ENCODE assay signal across 1 cellular context in the genomic region with DNA sequence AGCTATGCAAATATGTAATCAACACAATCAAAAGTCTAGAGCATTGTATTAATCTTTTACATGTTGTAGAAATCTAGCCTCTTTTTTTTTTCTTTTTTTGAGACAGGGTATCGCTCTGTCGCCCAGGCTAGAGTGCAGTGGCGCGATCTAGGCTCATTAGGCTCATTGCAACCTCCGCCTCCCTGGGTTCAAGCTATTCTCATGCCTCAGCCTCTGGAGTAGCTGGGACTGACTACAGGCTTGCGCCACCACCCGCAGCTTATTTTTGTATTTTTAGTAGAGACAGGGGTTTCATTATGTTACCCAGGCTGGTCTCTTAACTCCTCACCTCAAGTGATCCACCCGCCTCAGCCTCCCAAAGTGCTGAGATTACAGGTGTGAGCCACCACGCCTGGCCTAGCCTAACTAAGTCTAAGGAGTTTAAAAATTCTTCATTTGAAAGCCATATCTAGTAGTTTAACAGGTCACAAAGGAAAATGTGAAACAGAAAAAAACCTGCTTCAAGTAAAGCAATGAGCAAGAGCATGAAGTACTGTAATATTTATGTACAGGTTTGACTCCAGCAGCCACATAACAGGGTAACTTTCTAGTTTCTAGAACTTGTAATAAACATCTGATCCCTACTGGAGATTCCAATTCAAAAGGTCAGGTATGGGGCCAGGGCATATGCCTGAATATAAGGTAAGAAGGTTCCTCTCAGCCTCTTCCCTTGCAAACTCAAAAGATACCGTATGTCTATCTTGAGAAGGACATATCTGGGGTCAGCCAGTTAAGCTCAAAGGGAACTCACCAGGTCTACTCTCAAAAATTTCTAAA.
A peak's percentile ranks its signal among the peaks of the same experiment; 100 is the strongest.
TF ChIP-seq lines count a peak whose summit lies in the region.

No MANE protein-coding gene starts in this region.

TF ChIP-seq in HepG2, 621 proteins besides CTCF, POLR2A, EP300 and RAD21 (continues in another document):
- TF ChIP-seq, protein P1, sequence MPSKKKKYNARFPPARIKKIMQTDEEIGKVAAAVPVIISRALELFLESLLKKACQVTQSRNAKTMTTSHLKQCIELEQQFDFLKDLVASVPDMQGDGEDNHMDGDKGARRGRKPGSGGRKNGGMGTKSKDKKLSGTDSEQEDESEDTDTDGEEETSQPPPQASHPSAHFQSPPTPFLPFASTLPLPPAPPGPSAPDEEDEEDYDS (CRISPR knock-in tag; IDR thresholded peaks at IDR 0.05) = no peak
- TF ChIP-seq, protein P2, sequence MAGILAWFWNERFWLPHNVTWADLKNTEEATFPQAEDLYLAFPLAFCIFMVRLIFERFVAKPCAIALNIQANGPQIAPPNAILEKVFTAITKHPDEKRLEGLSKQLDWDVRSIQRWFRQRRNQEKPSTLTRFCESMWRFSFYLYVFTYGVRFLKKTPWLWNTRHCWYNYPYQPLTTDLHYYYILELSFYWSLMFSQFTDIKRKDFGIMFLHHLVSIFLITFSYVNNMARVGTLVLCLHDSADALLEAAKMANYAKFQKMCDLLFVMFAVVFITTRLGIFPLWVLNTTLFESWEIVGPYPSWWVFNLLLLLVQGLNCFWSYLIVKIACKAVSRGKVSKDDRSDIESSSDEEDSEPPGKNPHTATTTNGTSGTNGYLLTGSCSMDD (CRISPR knock-in tag; IDR thresholded peaks at IDR 0.05) = no peak
- TF ChIP-seq, protein P3, sequence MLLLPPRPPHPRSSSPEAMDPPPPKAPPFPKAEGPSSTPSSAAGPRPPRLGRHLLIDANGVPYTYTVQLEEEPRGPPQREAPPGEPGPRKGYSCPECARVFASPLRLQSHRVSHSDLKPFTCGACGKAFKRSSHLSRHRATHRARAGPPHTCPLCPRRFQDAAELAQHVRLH (CRISPR knock-in tag; IDR thresholded peaks at IDR 0.05; ENCODE audit: borderline replicate concordance, low read depth) = no peak
- TF ChIP-seq, protein P4, sequence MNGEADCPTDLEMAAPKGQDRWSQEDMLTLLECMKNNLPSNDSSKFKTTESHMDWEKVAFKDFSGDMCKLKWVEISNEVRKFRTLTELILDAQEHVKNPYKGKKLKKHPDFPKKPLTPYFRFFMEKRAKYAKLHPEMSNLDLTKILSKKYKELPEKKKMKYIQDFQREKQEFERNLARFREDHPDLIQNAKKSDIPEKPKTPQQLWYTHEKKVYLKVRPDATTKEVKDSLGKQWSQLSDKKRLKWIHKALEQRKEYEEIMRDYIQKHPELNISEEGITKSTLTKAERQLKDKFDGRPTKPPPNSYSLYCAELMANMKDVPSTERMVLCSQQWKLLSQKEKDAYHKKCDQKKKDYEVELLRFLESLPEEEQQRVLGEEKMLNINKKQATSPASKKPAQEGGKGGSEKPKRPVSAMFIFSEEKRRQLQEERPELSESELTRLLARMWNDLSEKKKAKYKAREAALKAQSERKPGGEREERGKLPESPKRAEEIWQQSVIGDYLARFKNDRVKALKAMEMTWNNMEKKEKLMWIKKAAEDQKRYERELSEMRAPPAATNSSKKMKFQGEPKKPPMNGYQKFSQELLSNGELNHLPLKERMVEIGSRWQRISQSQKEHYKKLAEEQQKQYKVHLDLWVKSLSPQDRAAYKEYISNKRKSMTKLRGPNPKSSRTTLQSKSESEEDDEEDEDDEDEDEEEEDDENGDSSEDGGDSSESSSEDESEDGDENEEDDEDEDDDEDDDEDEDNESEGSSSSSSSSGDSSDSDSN (CRISPR knock-in tag; IDR thresholded peaks at IDR 0.05) = no peak
- TF ChIP-seq RBFOX2 (IDR thresholded peaks at IDR 0.05; ENCODE audit: low read depth, low read length) = peak; percentile 6; the same call in 1 of the 2 replicates
- TF ChIP-seq ZBTB38 (CRISPR knock-in tag; IDR thresholded peaks at IDR 0.05) = peak; percentile 59; the same call in 1 of the 2 replicates
- TF ChIP-seq, protein P5, sequence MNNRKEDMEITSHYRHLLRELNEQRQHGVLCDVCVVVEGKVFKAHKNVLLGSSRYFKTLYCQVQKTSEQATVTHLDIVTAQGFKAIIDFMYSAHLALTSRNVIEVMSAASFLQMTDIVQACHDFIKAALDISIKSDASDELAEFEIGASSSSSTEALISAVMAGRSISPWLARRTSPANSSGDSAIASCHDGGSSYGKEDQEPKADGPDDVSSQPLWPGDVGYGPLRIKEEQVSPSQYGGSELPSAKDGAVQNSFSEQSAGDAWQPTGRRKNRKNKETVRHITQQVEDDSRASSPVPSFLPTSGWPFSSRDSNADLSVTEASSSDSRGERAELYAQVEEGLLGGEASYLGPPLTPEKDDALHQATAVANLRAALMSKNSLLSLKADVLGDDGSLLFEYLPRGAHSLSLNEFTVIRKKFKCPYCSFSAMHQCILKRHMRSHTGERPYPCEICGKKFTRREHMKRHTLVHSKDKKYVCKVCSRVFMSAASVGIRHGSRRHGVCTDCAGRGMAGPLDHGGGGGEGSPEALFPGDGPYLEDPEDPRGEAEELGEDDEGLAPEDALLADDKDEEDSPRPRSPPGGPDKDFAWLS (CRISPR knock-in tag; IDR thresholded peaks at IDR 0.05; ENCODE audit: borderline replicate concordance) = no peak
- TF ChIP-seq SIN3B (IDR thresholded peaks at IDR 0.05; ENCODE audit: low read length) = no peak
- no peak for TF ChIP-seq EHMT2 (IDR thresholded peaks at IDR 0.05; ENCODE audit: borderline replicate concordance, low read depth, low read length)
- no peak for TF ChIP-seq GFI1 (CRISPR knock-in tag; IDR thresholded peaks at IDR 0.05; ENCODE audit: borderline replicate concordance)
- TF ChIP-seq, protein P6, sequence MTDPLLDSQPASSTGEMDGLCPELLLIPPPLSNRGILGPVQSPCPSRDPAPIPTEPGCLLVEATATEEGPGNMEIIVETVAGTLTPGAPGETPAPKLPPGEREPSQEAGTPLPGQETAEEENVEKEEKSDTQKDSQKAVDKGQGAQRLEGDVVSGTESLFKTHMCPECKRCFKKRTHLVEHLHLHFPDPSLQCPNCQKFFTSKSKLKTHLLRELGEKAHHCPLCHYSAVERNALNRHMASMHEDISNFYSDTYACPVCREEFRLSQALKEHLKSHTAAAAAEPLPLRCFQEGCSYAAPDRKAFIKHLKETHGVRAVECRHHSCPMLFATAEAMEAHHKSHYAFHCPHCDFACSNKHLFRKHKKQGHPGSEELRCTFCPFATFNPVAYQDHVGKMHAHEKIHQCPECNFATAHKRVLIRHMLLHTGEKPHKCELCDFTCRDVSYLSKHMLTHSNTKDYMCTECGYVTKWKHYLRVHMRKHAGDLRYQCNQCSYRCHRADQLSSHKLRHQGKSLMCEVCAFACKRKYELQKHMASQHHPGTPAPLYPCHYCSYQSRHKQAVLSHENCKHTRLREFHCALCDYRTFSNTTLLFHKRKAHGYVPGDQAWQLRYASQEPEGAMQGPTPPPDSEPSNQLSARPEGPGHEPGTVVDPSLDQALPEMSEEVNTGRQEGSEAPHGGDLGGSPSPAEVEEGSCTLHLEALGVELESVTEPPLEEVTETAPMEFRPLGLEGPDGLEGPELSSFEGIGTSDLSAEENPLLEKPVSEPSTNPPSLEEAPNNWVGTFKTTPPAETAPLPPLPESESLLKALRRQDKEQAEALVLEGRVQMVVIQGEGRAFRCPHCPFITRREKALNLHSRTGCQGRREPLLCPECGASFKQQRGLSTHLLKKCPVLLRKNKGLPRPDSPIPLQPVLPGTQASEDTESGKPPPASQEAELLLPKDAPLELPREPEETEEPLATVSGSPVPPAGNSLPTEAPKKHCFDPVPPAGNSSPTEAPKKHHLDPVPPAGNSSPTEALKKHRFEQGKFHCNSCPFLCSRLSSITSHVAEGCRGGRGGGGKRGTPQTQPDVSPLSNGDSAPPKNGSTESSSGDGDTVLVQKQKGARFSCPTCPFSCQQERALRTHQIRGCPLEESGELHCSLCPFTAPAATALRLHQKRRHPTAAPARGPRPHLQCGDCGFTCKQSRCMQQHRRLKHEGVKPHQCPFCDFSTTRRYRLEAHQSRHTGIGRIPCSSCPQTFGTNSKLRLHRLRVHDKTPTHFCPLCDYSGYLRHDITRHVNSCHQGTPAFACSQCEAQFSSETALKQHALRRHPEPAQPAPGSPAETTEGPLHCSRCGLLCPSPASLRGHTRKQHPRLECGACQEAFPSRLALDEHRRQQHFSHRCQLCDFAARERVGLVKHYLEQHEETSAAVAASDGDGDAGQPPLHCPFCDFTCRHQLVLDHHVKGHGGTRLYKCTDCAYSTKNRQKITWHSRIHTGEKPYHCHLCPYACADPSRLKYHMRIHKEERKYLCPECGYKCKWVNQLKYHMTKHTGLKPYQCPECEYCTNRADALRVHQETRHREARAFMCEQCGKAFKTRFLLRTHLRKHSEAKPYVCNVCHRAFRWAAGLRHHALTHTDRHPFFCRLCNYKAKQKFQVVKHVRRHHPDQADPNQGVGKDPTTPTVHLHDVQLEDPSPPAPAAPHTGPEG (CRISPR knock-in tag; IDR thresholded peaks at IDR 0.05) = 0 out of 2 replicates have a peak, but pooled peaks have one; percentile 22
- TF ChIP-seq RARA (CRISPR knock-in tag; IDR thresholded peaks at IDR 0.05) = no peak
- peak; percentile 47; the same call in 1 of the 2 replicates for TF ChIP-seq ZNF501 (CRISPR knock-in tag; IDR thresholded peaks at IDR 0.05)
- TF ChIP-seq, protein P7, sequence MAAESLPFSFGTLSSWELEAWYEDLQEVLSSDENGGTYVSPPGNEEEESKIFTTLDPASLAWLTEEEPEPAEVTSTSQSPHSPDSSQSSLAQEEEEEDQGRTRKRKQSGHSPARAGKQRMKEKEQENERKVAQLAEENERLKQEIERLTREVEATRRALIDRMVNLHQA (CRISPR knock-in tag; IDR thresholded peaks at IDR 0.05) = no peak
- no peak for TF ChIP-seq NFRKB (IDR thresholded peaks at IDR 0.05)
- TF ChIP-seq, protein P8, sequence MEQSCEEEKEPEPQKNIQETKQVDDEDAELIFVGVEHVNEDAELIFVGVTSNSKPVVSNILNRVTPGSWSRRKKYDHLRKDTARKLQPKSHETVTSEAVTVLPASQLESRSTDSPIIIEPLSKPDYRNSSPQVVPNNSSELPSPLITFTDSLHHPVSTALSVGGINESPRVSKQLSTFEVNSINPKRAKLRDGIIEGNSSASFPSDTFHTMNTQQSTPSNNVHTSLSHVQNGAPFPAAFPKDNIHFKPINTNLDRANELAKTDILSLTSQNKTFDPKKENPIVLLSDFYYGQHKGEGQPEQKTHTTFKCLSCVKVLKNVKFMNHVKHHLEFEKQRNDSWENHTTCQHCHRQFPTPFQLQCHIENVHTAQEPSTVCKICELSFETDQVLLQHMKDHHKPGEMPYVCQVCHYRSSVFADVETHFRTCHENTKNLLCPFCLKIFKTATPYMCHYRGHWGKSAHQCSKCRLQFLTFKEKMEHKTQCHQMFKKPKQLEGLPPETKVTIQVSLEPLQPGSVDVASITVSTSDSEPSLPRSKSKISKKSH (CRISPR knock-in tag; IDR thresholded peaks at IDR 0.05; ENCODE audit: borderline replicate concordance) = no peak
- TF ChIP-seq, protein P9, sequence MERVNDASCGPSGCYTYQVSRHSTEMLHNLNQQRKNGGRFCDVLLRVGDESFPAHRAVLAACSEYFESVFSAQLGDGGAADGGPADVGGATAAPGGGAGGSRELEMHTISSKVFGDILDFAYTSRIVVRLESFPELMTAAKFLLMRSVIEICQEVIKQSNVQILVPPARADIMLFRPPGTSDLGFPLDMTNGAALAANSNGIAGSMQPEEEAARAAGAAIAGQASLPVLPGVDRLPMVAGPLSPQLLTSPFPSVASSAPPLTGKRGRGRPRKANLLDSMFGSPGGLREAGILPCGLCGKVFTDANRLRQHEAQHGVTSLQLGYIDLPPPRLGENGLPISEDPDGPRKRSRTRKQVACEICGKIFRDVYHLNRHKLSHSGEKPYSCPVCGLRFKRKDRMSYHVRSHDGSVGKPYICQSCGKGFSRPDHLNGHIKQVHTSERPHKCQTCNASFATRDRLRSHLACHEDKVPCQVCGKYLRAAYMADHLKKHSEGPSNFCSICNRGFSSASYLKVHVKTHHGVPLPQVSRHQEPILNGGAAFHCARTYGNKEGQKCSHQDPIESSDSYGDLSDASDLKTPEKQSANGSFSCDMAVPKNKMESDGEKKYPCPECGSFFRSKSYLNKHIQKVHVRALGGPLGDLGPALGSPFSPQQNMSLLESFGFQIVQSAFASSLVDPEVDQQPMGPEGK (CRISPR knock-in tag; IDR thresholded peaks at IDR 0.05) = no peak
- TF ChIP-seq HHEX (CRISPR knock-in tag; IDR thresholded peaks at IDR 0.05) = no peak
- no peak for TF ChIP-seq ZNF878 (CRISPR knock-in tag; IDR thresholded peaks at IDR 0.05)
- no peak for TF ChIP-seq JUNB (CRISPR knock-in tag; IDR thresholded peaks at IDR 0.05; ENCODE audit: borderline replicate concordance)
- no peak for TF ChIP-seq ZNF569 (CRISPR knock-in tag; IDR thresholded peaks at IDR 0.05; ENCODE audit: borderline replicate concordance)
- 0 out of 2 replicates have a peak, but pooled peaks have one; percentile 20 for TF ChIP-seq GABPB1 (CRISPR knock-in tag; IDR thresholded peaks at IDR 0.05)
- TF ChIP-seq, protein P10, sequence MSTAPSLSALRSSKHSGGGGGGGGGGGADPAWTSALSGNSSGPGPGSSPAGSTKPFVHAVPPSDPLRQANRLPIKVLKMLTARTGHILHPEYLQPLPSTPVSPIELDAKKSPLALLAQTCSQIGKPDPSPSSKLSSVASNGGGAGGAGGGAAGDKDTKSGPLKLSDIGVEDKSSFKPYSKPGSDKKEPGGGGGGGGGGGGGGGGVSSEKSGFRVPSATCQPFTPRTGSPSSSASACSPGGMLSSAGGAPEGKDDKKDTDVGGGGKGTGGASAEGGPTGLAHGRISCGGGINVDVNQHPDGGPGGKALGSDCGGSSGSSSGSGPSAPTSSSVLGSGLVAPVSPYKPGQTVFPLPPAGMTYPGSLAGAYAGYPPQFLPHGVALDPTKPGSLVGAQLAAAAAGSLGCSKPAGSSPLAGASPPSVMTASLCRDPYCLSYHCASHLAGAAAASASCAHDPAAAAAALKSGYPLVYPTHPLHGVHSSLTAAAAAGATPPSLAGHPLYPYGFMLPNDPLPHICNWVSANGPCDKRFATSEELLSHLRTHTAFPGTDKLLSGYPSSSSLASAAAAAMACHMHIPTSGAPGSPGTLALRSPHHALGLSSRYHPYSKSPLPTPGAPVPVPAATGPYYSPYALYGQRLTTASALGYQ (CRISPR knock-in tag; IDR thresholded peaks at IDR 0.05) = no peak
- no peak for TF ChIP-seq MAZ (IDR thresholded peaks at IDR 0.05; ENCODE audit: borderline replicate concordance, low read depth, low read length)
- TF ChIP-seq MAZ (CRISPR knock-in tag; IDR thresholded peaks at IDR 0.05; ENCODE audit: low read depth) = no peak
- TF ChIP-seq, protein P11, sequence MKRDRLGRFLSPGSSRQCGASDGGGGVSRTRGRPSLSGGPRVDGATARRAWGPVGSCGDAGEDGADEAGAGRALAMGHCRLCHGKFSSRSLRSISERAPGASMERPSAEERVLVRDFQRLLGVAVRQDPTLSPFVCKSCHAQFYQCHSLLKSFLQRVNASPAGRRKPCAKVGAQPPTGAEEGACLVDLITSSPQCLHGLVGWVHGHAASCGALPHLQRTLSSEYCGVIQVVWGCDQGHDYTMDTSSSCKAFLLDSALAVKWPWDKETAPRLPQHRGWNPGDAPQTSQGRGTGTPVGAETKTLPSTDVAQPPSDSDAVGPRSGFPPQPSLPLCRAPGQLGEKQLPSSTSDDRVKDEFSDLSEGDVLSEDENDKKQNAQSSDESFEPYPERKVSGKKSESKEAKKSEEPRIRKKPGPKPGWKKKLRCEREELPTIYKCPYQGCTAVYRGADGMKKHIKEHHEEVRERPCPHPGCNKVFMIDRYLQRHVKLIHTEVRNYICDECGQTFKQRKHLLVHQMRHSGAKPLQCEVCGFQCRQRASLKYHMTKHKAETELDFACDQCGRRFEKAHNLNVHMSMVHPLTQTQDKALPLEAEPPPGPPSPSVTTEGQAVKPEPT (CRISPR knock-in tag; IDR thresholded peaks at IDR 0.05; ENCODE audit: low read depth) = no peak
- TF ChIP-seq RXRA (CRISPR knock-in tag; IDR thresholded peaks at IDR 0.05) = no peak
- TF ChIP-seq FOXP1 (IDR thresholded peaks at IDR 0.05) = no peak
- TF ChIP-seq FOXP1 (CRISPR knock-in tag; IDR thresholded peaks at IDR 0.05) = no peak
- no peak for TF ChIP-seq HIVEP1 (CRISPR knock-in tag; IDR thresholded peaks at IDR 0.05)
- no peak for TF ChIP-seq ZIK1 (CRISPR knock-in tag; IDR thresholded peaks at IDR 0.05; ENCODE audit: borderline replicate concordance, low read depth)
- TF ChIP-seq ZNF841 (CRISPR knock-in tag; IDR thresholded peaks at IDR 0.05; ENCODE audit: borderline replicate concordance) = no peak
- TF ChIP-seq ZNF891 (CRISPR knock-in tag; IDR thresholded peaks at IDR 0.05) = no peak
